21 cellular contexts compared by ENCODE assay signal in the genomic region with DNA sequence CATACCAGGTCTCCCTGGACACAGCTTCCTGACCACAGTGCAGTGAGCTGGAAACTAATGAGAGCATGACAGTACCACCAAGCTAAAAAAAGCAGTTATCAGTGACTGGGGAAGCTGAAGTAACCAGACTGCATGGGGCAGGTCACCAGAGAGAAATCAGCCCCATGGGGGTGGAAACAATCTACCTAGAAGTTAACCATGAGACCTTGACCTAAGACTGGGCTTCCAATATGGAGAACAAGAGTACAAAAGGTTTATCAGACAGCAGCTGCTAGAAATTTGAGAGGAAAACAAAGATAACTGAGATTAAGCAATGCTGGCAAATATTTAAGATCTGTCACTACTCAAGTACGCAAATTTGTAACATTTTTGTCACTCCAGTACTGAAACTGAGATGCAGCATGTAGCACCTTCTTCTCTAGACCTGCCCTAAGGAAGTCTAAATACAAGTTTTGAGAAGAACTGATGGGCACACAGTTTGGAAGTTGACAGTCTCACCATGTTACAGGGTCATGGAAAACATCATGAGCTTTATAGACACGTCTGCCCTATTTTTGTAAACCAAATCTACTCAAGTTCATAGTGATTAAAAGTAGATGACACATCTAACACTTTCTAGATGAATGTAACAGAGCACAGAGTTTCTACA.
"Had no signal": no experiment of that assay in that cellular context is flagged by ENCODE, and none has a peak within 500 bp of the region (broad histone marks: within the 10 kb centered on the region; RNA-seq: fewer than 3 reads in every experiment).

No MANE protein-coding gene starts in this region.

- H3K4me3 ChIP-seq: colonic mucosa, esophagus squamous epithelium, left lung, neural progenitor cell, prostate gland, right atrium auricular region, sigmoid colon, stomach, tibial artery had no signal

- H3K36me3 ChIP-seq: colonic mucosa, esophagus squamous epithelium, left lung, neural progenitor cell, prostate gland, right atrium auricular region, sigmoid colon, stomach, tibial artery had no signal

- H3K9ac ChIP-seq: neural progenitor cell had no signal

- DNase-seq: colonic mucosa; effector CD8-positive, alpha-beta T cell; esophagus squamous epithelium; kidney; left cardiac atrium; left lung; mesendoderm; midbrain; naive thymus-derived CD4-positive, alpha-beta T cell; sigmoid colon; stimulated activated CD4-positive, alpha-beta T cell treated with anti-CD3 and anti-CD28 coated beads, Interleukin-2, amount 100 ng/mL, for 24 hours; stimulated activated CD4-positive, alpha-beta T cell treated with anti-CD3 and anti-CD28 coated beads, Interleukin-4, amount 100 ng/mL, for 24 hours; stimulated activated naive CD4-positive, alpha-beta T cell treated with Interleukin-2 at 50 U/mL for 16 hours; stomach; tibial artery had no signal

- H3K4me2 ChIP-seq: neural progenitor cell had no signal

- H3K9me3 ChIP-seq: colonic mucosa, prostate gland, right atrium auricular region, sigmoid colon, tibial artery had no signal

- H3K27me3 ChIP-seq: colonic mucosa, esophagus squamous epithelium, left lung, neural progenitor cell, right atrium auricular region, sigmoid colon, stomach, tibial artery had no signal

- FAIRE-seq: endothelial cell of umbilical vein, frontal cortex, kidney had no signal

- H3K4me1 ChIP-seq: colonic mucosa, esophagus squamous epithelium, left lung, neural progenitor cell, prostate gland, right atrium auricular region, sigmoid colon, stomach, tibial artery had no signal

- H2AFZ ChIP-seq: neural progenitor cell had no signal

- ATAC-seq: left cardiac atrium; left lung; naive thymus-derived CD4-positive, alpha-beta T cell; stimulated activated effector memory CD8-positive, alpha-beta T cell treated with anti-CD3 and anti-CD28 coated beads, Interleukin-12 subunit alpha, Interleukin-12 subunit beta, amount 100 ng/mL, for 72 hours had no signal

- H3K27ac ChIP-seq: colonic mucosa, esophagus squamous epithelium, left lung, neural progenitor cell, prostate gland, right atrium auricular region, sigmoid colon, stomach, tibial artery had no signal
